8 cellular contexts compared by ENCODE assay signal in the genomic region with DNA sequence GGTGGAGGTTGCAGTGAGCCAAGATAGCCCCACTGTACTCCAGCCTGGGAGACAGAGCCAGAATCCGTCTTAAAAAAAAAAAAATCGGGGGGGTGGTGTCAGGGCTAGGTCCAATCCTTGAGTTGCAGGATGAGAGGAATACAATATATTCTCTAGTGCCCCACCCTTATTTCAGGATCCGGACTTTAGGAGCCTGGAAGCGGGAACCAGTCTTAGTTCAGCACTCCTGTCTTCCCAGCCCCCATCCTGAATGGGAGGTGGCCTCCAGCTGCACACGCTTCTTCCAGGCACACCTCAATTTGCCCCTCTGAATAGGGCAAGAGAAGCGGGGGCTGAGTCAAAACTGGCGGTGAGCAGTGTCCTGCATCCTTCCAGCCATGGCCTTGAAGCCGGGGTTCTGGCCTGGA. TPM values are rescaled to one million over a fixed set of nuclear protein-coding genes. Genes with fewer than 3 reads are reported as not detected.
DNase-seq lines count a peak whose midpoint lies in the region; TF ChIP-seq lines count a peak whose summit lies in the region.

No MANE protein-coding gene starts in this region.

- H3K36me3 Mint-ChIP-seq in progenitor cell of endocrine pancreas (ENCODE audit: insufficient read depth) = no peaks in the 10 kb centered on the region

- peak overlapping the region; percentile 85 for H3K4me3 Mint-ChIP-seq in progenitor cell of endocrine pancreas (ENCODE audit: low read depth)

- intact Hi-C loops in esophagus squamous epithelium (cut with DNase I) = no loop called here

- H3K27me3 Mint-ChIP-seq in progenitor cell of endocrine pancreas = peaks cover 26% of the 10 kb centered on the region

- peak overlapping the region; percentile 49 to 76 (median 64) for H3K4me3 ChIP-seq in esophagus squamous epithelium

- peaks cover 18% of the 10 kb centered on the region for H3K4me1 Mint-ChIP-seq in progenitor cell of endocrine pancreas (ENCODE audit: low read depth)

- CTCF ChIA-PET in RWPE1 (lab: Yijun Ruan, JAX) = interaction anchor here (0.6 to 1.9 kb wide), 5 partner anchors 11 to 605 kb away, joined by 3 to 8 read pairs (median 4); a partner anchor contains a TSS

- peaks cover 0 to 30% (median 2%) of the 10 kb centered on the region in 4 donors for H3K27me3 ChIP-seq in esophagus squamous epithelium

- POLR2A ChIA-PET in RWPE1 (lab: Yijun Ruan, JAX; ENCODE audit: low non-redundant PET) = interaction anchor here (1.6 kb wide), 1 partner anchor 19 kb away, joined by 11 read pairs; a partner anchor contains a TSS

- no peaks in the 10 kb centered on the region for H3K9me3 ChIP-seq in ES-I3 (ENCODE audit: control insufficient read depth, insufficient read depth, low read length)
- no peaks in the 10 kb centered on the region for H3K9me3 ChIP-seq in esophagus squamous epithelium

- DNase-seq in RWPE1 (ENCODE audit: low spot score) (no peak), esophagus squamous epithelium (lab: John Stamatoyannopoulos, UW) (no peak), progenitor cell of endocrine pancreas (ENCODE audit: low spot score, unreplicated experiment) (no peak), erythroblast (lab: John Stamatoyannopoulos, UW) (no peak), NCI-H2081 (lab: John Stamatoyannopoulos, UW) (no peak), NCI-H748 (lab: John Stamatoyannopoulos, UW; ENCODE audit: unreplicated experiment) (no peak)
- no peak for DNase-seq in activated CD8-positive, alpha-beta memory T cell treated with anti-CD3 and anti-CD28 coated beads, Interleukin-2, amount 50 U/mL, for 48 hours

- peak overlapping the region; percentile 96 for H3K27ac Mint-ChIP-seq in progenitor cell of endocrine pancreas

- H3K36me3 ChIP-seq in ES-I3 (ENCODE audit: insufficient read depth, low read length) = no peaks in the 10 kb centered on the region
- H3K36me3 ChIP-seq in esophagus squamous epithelium = no peaks in the 10 kb centered on the region

- TF ChIP-seq CTCF in RWPE1 (conservative IDR thresholded peaks at IDR 0.05; ENCODE audit: low read depth) = no peak
- TF ChIP-seq CTCF in esophagus squamous epithelium (IDR thresholded peaks at IDR 0.05) = no peak
- TF ChIP-seq CTCF in progenitor cell of endocrine pancreas (IDR thresholded peaks at IDR 0.05; ENCODE audit: unreplicated experiment) = no peak

- TF ChIP-seq POLR2A in esophagus squamous epithelium (IDR thresholded peaks at IDR 0.05) (no peak), erythroblast (IDR thresholded peaks at IDR 0.05; ENCODE audit: low read length) (no peak)

- WGBS in esophagus squamous epithelium, 2 donors = 0 to 3% methylated on average over 2 to 5 of the region's 8 CpGs

- H3K9ac ChIP-seq in ES-I3 (ENCODE audit: low read depth, low read length) = peak overlapping the region; percentile 96

- H3K9me3 Mint-ChIP-seq in progenitor cell of endocrine pancreas (ENCODE audit: low read depth) = no peaks in the 10 kb centered on the region

- H3K4me1 ChIP-seq in ES-I3 (ENCODE audit: insufficient read depth, low read length) = peaks cover 37% of the 10 kb centered on the region
- H3K4me1 ChIP-seq in esophagus squamous epithelium = peaks cover 40 to 88% (median 54%) of the 10 kb centered on the region in 3 donors

- H3K27ac ChIP-seq in RWPE1 (peak overlapping the region; percentile 92), esophagus squamous epithelium (peak overlapping the region; percentile 81 to 95 (median 84))

RNA-seq across cellular contexts. Expression of a gene that starts 1.6 kb away (rescaled TPM):
- 1 to 10 TPM; 1.9 to 7.4 (median 5.3) TPM for total RNA-seq in esophagus squamous epithelium
- 28.2 and 30.2 TPM in 2 replicates for total RNA-seq in progenitor cell of endocrine pancreas

RNA-seq across cellular contexts. Expression of a gene that starts 3.1 kb away (rescaled TPM):
- total RNA-seq in esophagus squamous epithelium (under 1 TPM in 1 of 4 donors, not detected in 3; 0.19 TPM), progenitor cell of endocrine pancreas (3.4 and 3.9 TPM in 2 replicates)

RNA-seq across cellular contexts. Expression of a gene that starts 18.7 kb away (rescaled TPM):
- total RNA-seq in esophagus squamous epithelium = 10 to 100 TPM; 24.4 to 36.0 (median 31.7) TPM
- total RNA-seq in progenitor cell of endocrine pancreas = 33.4 and 36.3 TPM in 2 replicates

RNA-seq across cellular contexts. Expression of a gene that starts 33.7 kb away (rescaled TPM):
- 10 to 100 TPM in 1 of 4 donors, 1 to 10 TPM in 3; 5.0 to 11.4 (median 7.5) TPM for total RNA-seq in esophagus squamous epithelium
- total RNA-seq in progenitor cell of endocrine pancreas = 3.3 and 3.8 TPM in 2 replicates

RNA-seq across cellular contexts. Expression of a gene that starts 46.7 kb away (rescaled TPM):
- total RNA-seq in esophagus squamous epithelium = 10 to 100 TPM; 30.1 to 35.9 (median 32.9) TPM
- 5.4 and 5.5 TPM in 2 replicates for total RNA-seq in progenitor cell of endocrine pancreas
